9 cellular contexts compared by ENCODE assay signal in the genomic region with DNA sequence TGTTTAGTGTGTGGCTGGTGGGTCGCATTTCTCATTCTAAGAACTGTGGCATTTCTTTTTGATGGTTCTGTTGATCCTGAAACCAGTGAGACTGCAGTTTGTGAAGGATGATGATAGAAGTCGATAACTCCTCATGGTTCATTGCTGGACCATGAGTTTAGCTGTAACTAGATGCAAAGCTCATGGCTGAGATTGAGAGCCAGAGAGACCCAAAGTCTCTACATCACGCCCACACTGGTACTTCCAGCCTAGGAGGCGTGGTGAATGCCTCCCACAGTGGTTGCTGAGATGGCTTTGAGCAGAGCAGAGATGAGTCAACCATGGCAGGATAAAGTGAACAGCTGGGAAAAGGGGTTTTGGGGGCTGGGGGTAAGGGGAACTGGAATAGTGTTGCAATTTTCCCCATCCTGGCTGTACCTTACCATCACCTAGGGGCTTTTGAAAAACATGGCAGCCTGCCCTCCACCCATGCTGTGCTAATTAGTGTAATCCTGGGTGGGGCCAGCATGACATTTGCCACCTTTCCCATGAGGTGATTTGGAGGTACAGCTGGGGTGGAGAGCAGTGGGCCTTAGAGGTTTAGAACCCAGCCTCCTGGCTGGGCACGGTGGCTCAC. TPM values are rescaled to one million over a fixed set of nuclear protein-coding genes. Genes with fewer than 3 reads are reported as not detected.
DNase-seq lines count a peak whose midpoint lies in the region; ATAC-seq, FAIRE-seq and TF ChIP-seq lines count a peak whose summit lies in the region.
"Had no signal": no experiment of that assay in that cellular context is flagged by ENCODE, and none has a peak within 500 bp of the region (broad histone marks: within the 10 kb centered on the region; RNA-seq: fewer than 3 reads in every experiment).

No MANE protein-coding gene starts in this region.

- FAIRE-seq in GM19239 (lab: Jason Lieb, UNC): peak; percentile 98

- H3K4me3 ChIP-seq in spleen (no peak overlapping the region), adrenal gland (no peak overlapping the region), testis (no peak overlapping the region), lower lobe of right lung (no peak overlapping the region)

- no peaks in the 10 kb centered on the region for H3K9me3 Mint-ChIP-seq in activated CD4-positive, alpha-beta memory T cell treated with anti-CD3 and anti-CD28 coated beads, Interleukin-2, amount 10 ng/mL, durations not matched to agents 7 days and 5 days

- peaks cover 96% of the 10 kb centered on the region for H3K4me1 Mint-ChIP-seq in activated CD4-positive, alpha-beta memory T cell treated with anti-CD3 and anti-CD28 coated beads, Interleukin-2, amount 10 ng/mL, durations not matched to agents 7 days and 5 days

- H3K27me3 ChIP-seq in spleen (replicated peaks in 1 of 7) (no peaks in the 10 kb centered on the region), adrenal gland (no peaks in the 10 kb centered on the region), testis (no peaks in the 10 kb centered on the region), lower lobe of right lung (ENCODE audit: low read depth) (no peaks in the 10 kb centered on the region)

- H3K4me1 ChIP-seq in spleen: peaks cover 30 to 100% (median 92%) of the 10 kb centered on the region in 6 donors
- peaks cover 36 to 56% of the 10 kb centered on the region in 2 donors for H3K4me1 ChIP-seq in adrenal gland (replicated peaks in 1 of 2)
- H3K4me1 ChIP-seq in testis: peaks cover 19% of the 10 kb centered on the region
- peaks cover 57% of the 10 kb centered on the region for H3K4me1 ChIP-seq in lower lobe of right lung

- H3K27ac Mint-ChIP-seq in activated CD4-positive, alpha-beta memory T cell treated with anti-CD3 and anti-CD28 coated beads, Interleukin-2, amount 10 ng/mL, durations not matched to agents 7 days and 5 days: peak overlapping the region; percentile 89

- H3K9me3 ChIP-seq in spleen: no peaks in the 10 kb centered on the region
- no peaks in the 10 kb centered on the region for H3K9me3 ChIP-seq in adrenal gland (replicated peaks in 1 of 3)
- H3K9me3 ChIP-seq in testis: no peaks in the 10 kb centered on the region
- no peaks in the 10 kb centered on the region for H3K9me3 ChIP-seq in lower lobe of right lung

- intact Hi-C loops in spleen (cut with DNase I; ENCODE audit: low total_unique reads) (no loop called here), adrenal gland (cut with DNase I) (no loop called here), testis (cut with DNase I; ENCODE audit: low total_unique reads) (no loop called here), lower lobe of right lung (cut with DNase I) (no loop called here)

- DNase-seq in GM19239 (ENCODE audit: insufficient read length, low spot score) (no peak), spleen (peak; percentile 22), adrenal gland (no peak), testis (no peak), lower lobe of right lung (no peak), inferior parietal cortex (ENCODE audit: extremely low spot score) (no peak)
- peak; percentile 68 for DNase-seq in activated CD4-positive, alpha-beta memory T cell treated with anti-CD3 and anti-CD28 coated beads, Interleukin-2, amount 10 ng/mL, durations not matched to agents 7 days and 5 days

- CTCF ChIA-PET in activated CD4-positive, alpha-beta memory T cell treated with anti-CD3 and anti-CD28 coated beads, Interleukin-2, amount 10 ng/mL, durations not matched to agents 7 days and 5 days (lab: Charles Lee): interaction anchor here (0.6 to 2.7 kb wide), 8 partner anchors 11 to 474 kb away, joined by 3 to 9 read pairs (median 3); no protein-coding TSS in a partner anchor

- H3K4me3 Mint-ChIP-seq in activated CD4-positive, alpha-beta memory T cell treated with anti-CD3 and anti-CD28 coated beads, Interleukin-2, amount 10 ng/mL, durations not matched to agents 7 days and 5 days: peak overlapping the region; percentile 5
- H3K4me3 Mint-ChIP-seq: dendritic cell treated with granulocyte-macrophage colony-stimulating factor and Interleukin-4, amounts not matched to agents 40 ng/mL and 50 ng/mL, for 4 days had no signal

- ATAC-seq in HG02973 (IDR thresholded peaks at IDR 0.05; ENCODE audit: unreplicated experiment) (peak; percentile 36), lower lobe of right lung (no peak)

- H3K36me3 Mint-ChIP-seq in activated CD4-positive, alpha-beta memory T cell treated with anti-CD3 and anti-CD28 coated beads, Interleukin-2, amount 10 ng/mL, durations not matched to agents 7 days and 5 days (ENCODE audit: low read depth): peaks cover 56% of the 10 kb centered on the region

- no peaks in the 10 kb centered on the region for H3K27me3 Mint-ChIP-seq in activated CD4-positive, alpha-beta memory T cell treated with anti-CD3 and anti-CD28 coated beads, Interleukin-2, amount 10 ng/mL, durations not matched to agents 7 days and 5 days
- H3K27me3 Mint-ChIP-seq: dendritic cell treated with granulocyte-macrophage colony-stimulating factor and Interleukin-4, amounts not matched to agents 40 ng/mL and 50 ng/mL, for 4 days had no signal

- peaks cover 0 to 12% (median 0%) of the 10 kb centered on the region in 6 donors for H3K36me3 ChIP-seq in spleen
- no peaks in the 10 kb centered on the region for H3K36me3 ChIP-seq in adrenal gland (replicated peaks in 1 of 2)
- no peaks in the 10 kb centered on the region for H3K36me3 ChIP-seq in testis (ENCODE audit: low read depth, missing control alignments)
- H3K36me3 ChIP-seq in lower lobe of right lung: no peaks in the 10 kb centered on the region

- WGBS in spleen, 5 donors: 68 to 86% (median 72%) methylated on average over 5 of the region's 5 CpGs
- WGBS in adrenal gland, 4 donors: 88 to 95% (median 92%) methylated on average over 5 of the region's 5 CpGs
- WGBS in testis, 2 donors: 87 to 94% methylated on average over 4 to 5 of the region's 5 CpGs

- TF ChIP-seq POLR2A in spleen (IDR thresholded peaks at IDR 0.05) (no peak), adrenal gland (IDR thresholded peaks at IDR 0.05) (no peak), testis (IDR thresholded peaks at IDR 0.05) (no peak)

- POLR2A ChIA-PET in activated CD4-positive, alpha-beta memory T cell treated with anti-CD3 and anti-CD28 coated beads, Interleukin-2, amount 10 ng/mL, durations not matched to agents 7 days and 5 days (lab: Charles Lee): interaction anchor here (1.6 to 23.7 kb wide), 3 partner anchors 13 to 26 kb away, joined by 3 to 500 read pairs (median 471); a partner anchor contains a TSS

- H3K27ac ChIP-seq in spleen: peak overlapping the region in 3 of 8 donors; percentile 71 to 91 (median 89)
- H3K27ac ChIP-seq in adrenal gland: no peak overlapping the region
- H3K27ac ChIP-seq in testis: no peak overlapping the region
- no peak overlapping the region for H3K27ac ChIP-seq in lower lobe of right lung

- TF ChIP-seq CTCF in spleen (IDR thresholded peaks at IDR 0.05 in 8 of 11, conservative IDR thresholded peaks at IDR 0.05 in 3 of 11) (no peak), adrenal gland (IDR thresholded peaks at IDR 0.05) (no peak), testis (IDR thresholded peaks at IDR 0.05) (no peak), lower lobe of right lung (IDR thresholded peaks at IDR 0.05) (no peak)

RNA-seq across cellular contexts. Expression of a gene that starts 24.1 kb away (rescaled TPM):
- 100 to 1,000 TPM; 123 to 127 TPM for total RNA-seq in activated CD4-positive, alpha-beta memory T cell treated with anti-CD3 and anti-CD28 coated beads, Interleukin-2, amount 10 ng/mL, durations not matched to agents 7 days and 5 days
- total RNA-seq in spleen (100 to 1,000 TPM in 1 of 7 donors, 10 to 100 TPM in 6; 55.1 to 102 (median 76.5) TPM), adrenal gland (10 to 100 TPM; 17.8 to 40.5 (median 32.9) TPM), testis (10 to 100 TPM; 35.6 to 42.9 TPM), lower lobe of right lung (35.6 TPM)
- polyA plus RNA-seq in spleen (1 to 10 TPM; 6.4 to 9.7 (median 7.1) TPM), adrenal gland (10 to 100 TPM in 1 of 3 donors, 1 to 10 TPM in 2; 8.8 to 10.8 (median 9.5) TPM), testis (ENCODE audit: insufficient read depth, low read depth, low replicate concordance) (13.3 TPM)

Comparison
In these comparisons a context has a peak if more than half of its experiments do, and no peak if none do; other contexts are left out.
1. DNase-seq: peak in activated CD4-positive, alpha-beta memory T cell treated with anti-CD3 and anti-CD28 coated beads, Interleukin-2, amount 10 ng/mL, durations not matched to agents 7 days and 5 days (single experiment) and spleen (single experiment); none in GM19239 (single experiment), adrenal gland (0 of 7), testis (single experiment), lower lobe of right lung (single experiment) and inferior parietal cortex (single experiment).